8 cellular contexts compared by ENCODE assay signal in the genomic region with DNA sequence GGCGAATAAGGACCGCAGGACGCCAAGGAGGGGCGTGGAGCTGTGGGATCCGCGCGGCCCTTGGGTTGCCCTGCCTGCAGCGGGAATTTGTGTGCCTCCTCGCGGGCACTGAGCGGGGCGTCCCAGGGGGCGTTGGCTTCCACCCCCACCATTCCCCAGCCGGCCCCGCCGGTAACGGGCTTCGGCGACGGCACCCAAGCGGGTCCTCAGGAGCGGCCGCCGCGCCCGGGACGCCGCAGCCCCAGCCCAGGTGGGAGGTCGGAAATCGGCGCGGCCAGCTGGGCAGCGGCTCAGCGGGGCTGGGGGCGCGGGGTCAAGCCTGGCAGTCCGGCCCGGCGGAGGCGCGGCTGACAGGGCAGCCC. TPM values are rescaled to one million over a fixed set of nuclear protein-coding genes. Genes with fewer than 3 reads are reported as not detected.
DNase-seq lines count a peak whose midpoint lies in the region; ATAC-seq and TF ChIP-seq lines count a peak whose summit lies in the region.

No MANE protein-coding gene starts in this region.

- peak overlapping the region; percentile 35; the same call in 1 of the 2 replicates for H3K9ac ChIP-seq in KMS-11

- H3K27me3 Mint-ChIP-seq in nephron progenitor cell (ENCODE audit: low read depth, poor library complexity) = peaks cover 25% of the 10 kb centered on the region

- H3K36me3 ChIP-seq in KMS-11 (ENCODE audit: insufficient read depth) = no peaks in the 10 kb centered on the region

- H2AFZ ChIP-seq in KMS-11 (ENCODE audit: low read depth) = peak overlapping the region; percentile 92

- H3K27me3 ChIP-seq in KMS-11 (ENCODE audit: insufficient read depth, low read depth) = no peaks in the 10 kb centered on the region; the same call in 1 of the 2 replicates

- H3K79me2 ChIP-seq in KMS-11 (ENCODE audit: insufficient read depth, low read depth) = no peaks in the 10 kb centered on the region

- peak overlapping the region; percentile 87 for H3K4me3 Mint-ChIP-seq in nephron progenitor cell

- peak; percentile 20 to 26 for ATAC-seq in activated CD4-positive, CD25-positive, alpha-beta regulatory T cell treated with anti-CD3 and anti-CD28 coated beads, Interleukin-2, amount 50 U/mL, for 24 hours
- ATAC-seq in GM19467 (IDR thresholded peaks at IDR 0.05; ENCODE audit: unreplicated experiment) (no peak), HG02763 (IDR thresholded peaks at IDR 0.05; ENCODE audit: unreplicated experiment) (no peak)

- no peak overlapping the region for H3K27ac Mint-ChIP-seq in nephron progenitor cell

- TF ChIP-seq CTCF in KMS-11 (conservative IDR thresholded peaks at IDR 0.05; ENCODE audit: low read depth, low read length) = no peak
- no peak for TF ChIP-seq CTCF in fibroblast of the aortic adventitia (IDR thresholded peaks at IDR 0.05; ENCODE audit: insufficient read depth, low read length)
- TF ChIP-seq CTCF in nephron progenitor cell (IDR thresholded peaks at IDR 0.05) = no peak

- no peaks in the 10 kb centered on the region for H3K36me3 Mint-ChIP-seq in nephron progenitor cell (ENCODE audit: low read depth)

- peak overlapping the region; percentile 62 for H3K4me2 ChIP-seq in KMS-11

- H3K27ac ChIP-seq in KMS-11 = no peak overlapping the region

- H3K4me1 Mint-ChIP-seq in nephron progenitor cell = peaks cover 56% of the 10 kb centered on the region

- H4K20me1 ChIP-seq in KMS-11 (ENCODE audit: insufficient read depth) = no peaks in the 10 kb centered on the region

- no peak overlapping the region for H3K4me3 ChIP-seq in KMS-11 (IDR thresholded peaks at IDR 0.05; ENCODE audit: insufficient read depth, low read depth, low read length)
- peak overlapping the region; percentile 79 for H3K4me3 ChIP-seq in fibroblast of the aortic adventitia (ENCODE audit: low read depth, low read length)

- no peaks in the 10 kb centered on the region for H3K9me3 Mint-ChIP-seq in nephron progenitor cell

- DNase-seq in activated CD4-positive, CD25-positive, alpha-beta regulatory T cell (lab: John Stamatoyannopoulos, UW) = no peak
- peak; percentile 48 for DNase-seq in activated T-cell treated with anti-CD3 and anti-CD28 coated beads, Interleukin-2, amount 50 U/mL, for 1 hour
- DNase-seq in fibroblast of the aortic adventitia (ENCODE audit: low read depth) (no peak), nephron progenitor cell (peak; percentile 57)

- H3K4me1 ChIP-seq in KMS-11 (ENCODE audit: low read depth, poor library complexity, severe bottlenecking) = peaks cover 19% of the 10 kb centered on the region

RNA-seq across cellular contexts. Expression of a gene that starts 0.3 kb away (rescaled TPM):
- total RNA-seq in fibroblast of the aortic adventitia (ENCODE audit: low replicate concordance) = 4.6 and 7.1 TPM in 2 replicates

Comparison
In these comparisons a context has a peak if more than half of its experiments do, and no peak if none do; other contexts are left out.
1. ATAC-seq: peak in activated CD4-positive, CD25-positive, alpha-beta regulatory T cell treated with anti-CD3 and anti-CD28 coated beads, Interleukin-2, amount 50 U/mL, for 24 hours (2 of 2); none in GM19467 (single experiment) and HG02763 (single experiment).
2. DNase-seq: peak in activated T-cell treated with anti-CD3 and anti-CD28 coated beads, Interleukin-2, amount 50 U/mL, for 1 hour (single experiment) and nephron progenitor cell (single experiment); none in activated CD4-positive, CD25-positive, alpha-beta regulatory T cell (0 of 4) and fibroblast of the aortic adventitia (single experiment).